22 cellular contexts compared by ENCODE assay signal in the genomic region with DNA sequence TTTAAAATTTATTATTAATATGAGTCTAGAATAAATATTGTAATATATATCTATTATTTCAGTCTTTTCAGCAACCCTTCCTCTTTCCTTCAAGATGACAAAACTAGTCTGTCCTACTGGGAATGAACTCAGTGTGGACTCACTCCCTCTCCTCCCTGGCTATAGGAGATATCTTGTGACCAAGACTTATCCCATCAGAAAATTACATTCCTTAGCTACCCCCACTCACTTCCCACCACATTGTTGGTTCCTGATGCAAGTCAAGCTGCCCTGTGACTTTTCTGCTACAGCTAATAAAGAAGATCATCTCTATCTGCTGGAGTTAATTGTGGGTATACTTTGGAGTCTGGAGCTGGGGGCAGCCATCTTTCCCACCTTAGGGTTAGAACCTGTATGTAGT.
"Had no signal": no experiment of that assay in that cellular context is flagged by ENCODE, and none has a peak within 500 bp of the region (broad histone marks: within the 10 kb centered on the region; RNA-seq: fewer than 3 reads in every experiment).

No MANE protein-coding gene starts in this region.

- H3K4me1 Mint-ChIP-seq: activated B cell treated with CpG ODN at 0.5 μM for 24 hours; activated naive CD8-positive, alpha-beta T cell treated with anti-CD3 and anti-CD28 coated beads for 36 hours; stimulated activated effector memory CD8-positive, alpha-beta T cell treated with anti-CD3 and anti-CD28 coated beads, Interleukin-12 subunit alpha, Interleukin-12 subunit beta, amount 100 ng/mL, for 72 hours had no signal

- H3K36me3 ChIP-seq: left lung, prostate gland, right atrium auricular region, stomach had no signal

- ATAC-seq: body of pancreas; foreskin keratinocyte; left lung; stimulated activated effector memory CD8-positive, alpha-beta T cell treated with anti-CD3 and anti-CD28 coated beads, Interleukin-12 subunit alpha, Interleukin-12 subunit beta, amount 100 ng/mL, for 72 hours had no signal

- H3K27me3 ChIP-seq: body of pancreas, foreskin keratinocyte, left lung, right atrium auricular region, stomach, testis had no signal

- H3K9me3 Mint-ChIP-seq: activated B cell treated with CpG ODN at 0.5 μM for 24 hours; activated CD4-positive, alpha-beta memory T cell treated with anti-CD3 and anti-CD28 coated beads for 36 hours; activated naive CD8-positive, alpha-beta T cell treated with anti-CD3 and anti-CD28 coated beads for 36 hours; stimulated activated effector memory CD8-positive, alpha-beta T cell treated with anti-CD3 and anti-CD28 coated beads, Interleukin-12 subunit alpha, Interleukin-12 subunit beta, amount 100 ng/mL, for 72 hours; T-helper 2 cell treated with Interferon-gamma antibody and Interleukin-4, amounts not matched to agents 5 μg/mL and 100 μg/mL, for 36 hours; type B pancreatic cell had no signal

- H3K4me3 ChIP-seq: body of pancreas, left lung, prostate gland, right atrium auricular region, stomach, testis had no signal

- H3K27ac ChIP-seq: body of pancreas, epithelial cell of prostate, foreskin keratinocyte, left lung, prostate gland, right atrium auricular region, stomach, testis had no signal

- H3K36me3 Mint-ChIP-seq: activated CD4-positive, alpha-beta memory T cell treated with anti-CD3 and anti-CD28 coated beads for 36 hours; activated naive CD8-positive, alpha-beta T cell treated with anti-CD3 and anti-CD28 coated beads for 36 hours; stimulated activated effector memory CD8-positive, alpha-beta T cell treated with anti-CD3 and anti-CD28 coated beads, Interleukin-12 subunit alpha, Interleukin-12 subunit beta, amount 100 ng/mL, for 72 hours; type B pancreatic cell had no signal

- H3K9me3 ChIP-seq: body of pancreas, left lung, prostate gland, right atrium auricular region, stomach, testis had no signal

- DNase-seq: activated B cell treated with CpG ODN at 0.5 μM for 24 hours; activated CD4-positive, alpha-beta memory T cell treated with anti-CD3 and anti-CD28 coated beads for 36 hours; activated CD4-positive, alpha-beta T cell treated with anti-CD3 and anti-CD28 coated beads for 4 hours; activated naive CD8-positive, alpha-beta T cell treated with anti-CD3 and anti-CD28 coated beads for 36 hours; amygdala; body of pancreas; caudate nucleus; endodermal cell; foreskin keratinocyte; glutamatergic neuron; hippocampal formation; islet precursor cell; left lung; stimulated activated CD4-positive, alpha-beta T cell treated with anti-CD3 and anti-CD28 coated beads, Interleukin-4, amount 100 ng/mL, for 24 hours; stomach; testis had no signal

- H3K27ac Mint-ChIP-seq: activated B cell treated with CpG ODN at 0.5 μM for 24 hours; activated CD4-positive, alpha-beta memory T cell treated with anti-CD3 and anti-CD28 coated beads for 36 hours; activated naive CD8-positive, alpha-beta T cell treated with anti-CD3 and anti-CD28 coated beads for 36 hours; endodermal cell; stimulated activated effector memory CD8-positive, alpha-beta T cell treated with anti-CD3 and anti-CD28 coated beads, Interleukin-12 subunit alpha, Interleukin-12 subunit beta, amount 100 ng/mL, for 72 hours; T-helper 2 cell treated with Interferon-gamma antibody and Interleukin-4, amounts not matched to agents 5 μg/mL and 100 μg/mL, for 36 hours; type B pancreatic cell had no signal

- H3K4me1 ChIP-seq: body of pancreas, foreskin keratinocyte, left lung, prostate gland, right atrium auricular region, stomach, testis had no signal

- H3K4me3 Mint-ChIP-seq: activated B cell treated with CpG ODN at 0.5 μM for 24 hours; activated CD4-positive, alpha-beta memory T cell treated with anti-CD3 and anti-CD28 coated beads for 36 hours; activated naive CD8-positive, alpha-beta T cell treated with anti-CD3 and anti-CD28 coated beads for 36 hours; endodermal cell; stimulated activated effector memory CD8-positive, alpha-beta T cell treated with anti-CD3 and anti-CD28 coated beads, Interleukin-12 subunit alpha, Interleukin-12 subunit beta, amount 100 ng/mL, for 72 hours; T-helper 2 cell treated with Interferon-gamma antibody and Interleukin-4, amounts not matched to agents 5 μg/mL and 100 μg/mL, for 36 hours; type B pancreatic cell had no signal

- H3K27me3 Mint-ChIP-seq: activated CD4-positive, alpha-beta memory T cell treated with anti-CD3 and anti-CD28 coated beads for 36 hours; type B pancreatic cell had no signal
